16 cellular contexts compared by ENCODE assay signal in genomic region chr3:197590313-197590962, GRCh38. TPM values are rescaled to one million over a fixed set of nuclear protein-coding genes. Genes with fewer than 3 reads are reported as not detected.
DNase-seq lines count a peak whose midpoint lies in the region; ATAC-seq, FAIRE-seq and TF ChIP-seq lines count a peak whose summit lies in the region.
"Had no signal": no experiment of that assay in that cellular context is flagged by ENCODE, and none has a peak within 500 bp of the region (broad histone marks: within the 10 kb centered on the region; RNA-seq: fewer than 3 reads in every experiment).

No MANE protein-coding gene starts in this region.

- H3K4me3 Mint-ChIP-seq in T-helper 2 cell treated with Interferon-gamma antibody and Interleukin-4, amounts not matched to agents 5 μg/mL and 100 μg/mL, for 36 hours = no peak overlapping the region
- no peak overlapping the region for H3K4me3 Mint-ChIP-seq in progenitor cell of endocrine pancreas (ENCODE audit: low read depth)
- H3K4me3 Mint-ChIP-seq: CD4-positive, CD25-positive, alpha-beta regulatory T cell had no signal

- H3K4me3 ChIP-seq in kidney (ENCODE audit: low read length in 2 of 2) = no peak overlapping the region
- H3K4me3 ChIP-seq: tibial nerve had no signal

- peaks cover 3 to 9% of the 10 kb centered on the region in 2 donors for H3K4me1 ChIP-seq in kidney (ENCODE audit: control insufficient read depth in 1 of 2, insufficient read depth in 1 of 2, low read depth in 1 of 2, low read length in 2 of 2)
- H3K4me1 ChIP-seq: tibial nerve had no signal

- POLR2A ChIA-PET in HEK293T (lab: Yijun Ruan, JAX) = no interaction called here

- no peak overlapping the region for H3K9ac ChIP-seq in kidney (ENCODE audit: low read length in 2 of 2)

- H3K27ac Mint-ChIP-seq in T-helper 2 cell treated with Interferon-gamma antibody and Interleukin-4, amounts not matched to agents 5 μg/mL and 100 μg/mL, for 36 hours = peak overlapping the region; percentile 62
- H3K27ac Mint-ChIP-seq in progenitor cell of endocrine pancreas = peak overlapping the region; percentile 94

- H3K4me1 Mint-ChIP-seq in T-helper 2 cell treated with Interferon-gamma antibody and Interleukin-4, amounts not matched to agents 5 μg/mL and 100 μg/mL, for 36 hours (ENCODE audit: low read depth) = peaks cover 28% of the 10 kb centered on the region
- H3K4me1 Mint-ChIP-seq in progenitor cell of endocrine pancreas (ENCODE audit: low read depth) = peaks cover 22% of the 10 kb centered on the region

- no peak for FAIRE-seq in kidney (lab: Jason Lieb, UNC)
- FAIRE-seq: endothelial cell of umbilical vein, frontal cortex had no signal

- H3K27ac ChIP-seq in kidney (ENCODE audit: low read depth in 2 of 2, low read length in 2 of 2) = peak overlapping the region; percentile 8 to 74

- no peaks in the 10 kb centered on the region for H3K36me3 ChIP-seq in kidney (ENCODE audit: control insufficient read depth in 1 of 2, insufficient read depth in 2 of 2, low read length in 2 of 2)
- H3K36me3 ChIP-seq: tibial nerve had no signal

- no peak for ATAC-seq in omental fat pad (ENCODE audit: low FRiP score)

- no peak for TF ChIP-seq CTCF in kidney (IDR thresholded peaks at IDR 0.05; ENCODE audit: borderline replicate concordance, extremely low read depth, insufficient read depth)
- no peak for TF ChIP-seq CTCF in progenitor cell of endocrine pancreas (IDR thresholded peaks at IDR 0.05; ENCODE audit: unreplicated experiment)
- no peak for TF ChIP-seq CTCF in omental fat pad (IDR thresholded peaks at IDR 0.05)

- H3K36me3 Mint-ChIP-seq in T-helper 2 cell treated with Interferon-gamma antibody and Interleukin-4, amounts not matched to agents 5 μg/mL and 100 μg/mL, for 36 hours (ENCODE audit: low read depth) = peaks cover 4% of the 10 kb centered on the region
- no peaks in the 10 kb centered on the region for H3K36me3 Mint-ChIP-seq in progenitor cell of endocrine pancreas (ENCODE audit: insufficient read depth)
- H3K36me3 Mint-ChIP-seq: CD4-positive, CD25-positive, alpha-beta regulatory T cell had no signal

- no peaks in the 10 kb centered on the region for H3K27me3 Mint-ChIP-seq in T-helper 2 cell treated with Interferon-gamma antibody and Interleukin-4, amounts not matched to agents 5 μg/mL and 100 μg/mL, for 36 hours (ENCODE audit: low read depth)
- no peaks in the 10 kb centered on the region for H3K27me3 Mint-ChIP-seq in progenitor cell of endocrine pancreas
- H3K27me3 Mint-ChIP-seq: CD4-positive, CD25-positive, alpha-beta regulatory T cell had no signal

- H3K9me3 Mint-ChIP-seq in T-helper 2 cell treated with Interferon-gamma antibody and Interleukin-4, amounts not matched to agents 5 μg/mL and 100 μg/mL, for 36 hours = no peaks in the 10 kb centered on the region
- no peaks in the 10 kb centered on the region for H3K9me3 Mint-ChIP-seq in progenitor cell of endocrine pancreas (ENCODE audit: low read depth)
- H3K9me3 Mint-ChIP-seq: CD4-positive, CD25-positive, alpha-beta regulatory T cell had no signal

- intact Hi-C loops in kidney (cut with DNase I) = no loop called here

- no peak for DNase-seq in T-helper 2 cell treated with Interferon-gamma antibody and Interleukin-4, amounts not matched to agents 5 μg/mL and 100 μg/mL, for 36 hours (ENCODE audit: low spot score)
- DNase-seq in T-helper 2 cell = no peak
- peak; percentile 11 for DNase-seq in SHP77 treated with DMSO at 0.1 percent for 48 hours (lab: John Stamatoyannopoulos, UW)
- DNase-seq in kidney = no peak
- no peak for DNase-seq in progenitor cell of endocrine pancreas (ENCODE audit: low spot score, unreplicated experiment)
- no peak for DNase-seq in EL
- DNase-seq in omental fat pad (ENCODE audit: low spot score) = no peak
- no peak for DNase-seq in HEK293T (ENCODE audit: extremely low spot score)
- DNase-seq: activated T-cell treated with anti-CD3 and anti-CD28 coated beads for 4 hours; CD4-positive, CD25-positive, alpha-beta regulatory T cell; central memory CD4-positive, alpha-beta T cell; Kasumi-1; stimulated activated CD4-positive, alpha-beta T cell treated with anti-CD3 and anti-CD28 coated beads, Interleukin-4, amount 100 ng/mL, for 1 hour had no signal

- CTCF ChIA-PET in HEK293T (lab: Yijun Ruan, JAX) = interaction anchor here (0.6 kb wide), 1 partner anchor 475 kb away, joined by 3 read pairs; no protein-coding TSS in a partner anchor

- H3K9me3 ChIP-seq in kidney (ENCODE audit: control insufficient read depth in 1 of 2, low read length in 2 of 2) = no peaks in the 10 kb centered on the region
- H3K9me3 ChIP-seq: tibial nerve had no signal

TF ChIP-seq in HEK293T, 16 proteins besides CTCF, POLR2A, EP300 and RAD21:
- TF ChIP-seq PKNOX1 (IDR thresholded peaks at IDR 0.05) (no peak), TARDBP (IDR thresholded peaks at IDR 0.05) (no peak), ZNF384 (IDR thresholded peaks at IDR 0.05) (no peak), LEF1 (IDR thresholded peaks at IDR 0.05; ENCODE audit: borderline replicate concordance) (no peak), SP1 (IDR thresholded peaks at IDR 0.05) (no peak)
TF ChIP-seq in HEK293T: peak in this region for 0.

RNA-seq across cellular contexts. Expression of gene BDH1, which starts 34.7 kb away (rescaled TPM):
- total RNA-seq in kidney (21.2 TPM), progenitor cell of endocrine pancreas (41.9 and 42.8 TPM in 2 replicates), omental fat pad (10 to 100 TPM; 11.9 to 24.9 (median 16.1) TPM)
- polyA plus RNA-seq in kidney (ENCODE audit: insufficient read depth, low read depth, low replicate concordance) = 49.6 TPM
